Comparison of ENCODE assay signal across 1 cellular context in genomic region chr10:91632671-91633550, GRCh38.
TF ChIP-seq lines count a peak whose summit lies in the region.

Gene PPP1R3C (minus strand): TSS chr10:91633071. CDS start chr10:91632969, 102 bp downstream.

TF ChIP-seq in HepG2, 621 proteins besides CTCF, POLR2A, EP300 and RAD21 (continued from another document and continues in another):
- TF ChIP-seq, protein P1, sequence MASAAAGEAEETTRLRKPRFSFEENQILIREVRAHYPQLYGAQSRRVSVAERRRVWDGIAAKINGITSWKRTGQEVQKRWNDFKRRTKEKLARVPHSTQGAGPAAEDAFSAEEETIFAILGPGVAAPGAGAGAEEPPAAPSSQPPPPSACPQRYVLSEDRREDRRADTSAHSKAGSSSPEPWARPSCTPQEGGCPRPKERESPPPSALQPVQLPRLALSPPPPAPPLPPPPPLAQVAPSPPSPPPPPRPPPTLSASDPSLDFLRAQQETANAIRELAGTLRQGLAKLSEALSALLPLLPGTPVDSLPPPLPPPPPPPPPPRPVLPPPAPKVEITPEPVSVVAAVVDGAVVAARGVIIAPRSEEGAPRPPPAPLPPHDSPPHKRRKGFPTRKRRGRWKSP (CRISPR knock-in tag; IDR thresholded peaks at IDR 0.05): peak; percentile 91
- TF ChIP-seq SP4 (CRISPR knock-in tag; IDR thresholded peaks at IDR 0.05) (peak; percentile 71), TRAFD1 (CRISPR knock-in tag; IDR thresholded peaks at IDR 0.05; ENCODE audit: borderline replicate concordance) (peak; percentile 36; the same call in 1 of the 2 replicates), ZFAT (CRISPR knock-in tag; conservative IDR thresholded peaks at IDR 0.05) (no peak; the same call in 1 of the 2 replicates), ARNT (IDR thresholded peaks at IDR 0.05) (no peak), ZNF260 (CRISPR knock-in tag; IDR thresholded peaks at IDR 0.05; ENCODE audit: borderline replicate concordance, low read depth) (no peak), KLF13 (CRISPR knock-in tag; IDR thresholded peaks at IDR 0.05) (0 out of 2 replicates have a peak, but pooled peaks have one; percentile 27), DR1 (CRISPR knock-in tag; IDR thresholded peaks at IDR 0.05) (peak; percentile 95), HOXA3 (CRISPR knock-in tag; IDR thresholded peaks at IDR 0.05) (peak; percentile 91), ZNF737 (CRISPR knock-in tag; IDR thresholded peaks at IDR 0.05; ENCODE audit: borderline replicate concordance) (peak; percentile 96), ZNF740 (CRISPR knock-in tag; IDR thresholded peaks at IDR 0.05) (0 out of 2 replicates have a peak, but pooled peaks have one; percentile 13), RFX5 (IDR thresholded peaks at IDR 0.05; ENCODE audit: low read depth, low read length) (peak; percentile 53), ZIK1 (CRISPR knock-in tag; IDR thresholded peaks at IDR 0.05; ENCODE audit: borderline replicate concordance, low read depth) (peak; percentile 87), CERS6 (CRISPR knock-in tag; IDR thresholded peaks at IDR 0.05) (peak; percentile 77; the same call in 1 of the 2 replicates), ZNF703 (CRISPR knock-in tag; IDR thresholded peaks at IDR 0.05; ENCODE audit: borderline replicate concordance) (peak; percentile 93; the same call in 1 of the 2 replicates), ZNF646 (CRISPR knock-in tag; IDR thresholded peaks at IDR 0.05) (peak; percentile 20; the same call in 1 of the 2 replicates), JUND (CRISPR knock-in tag; IDR thresholded peaks at IDR 0.05) (no peak), ZNF672 (CRISPR knock-in tag; IDR thresholded peaks at IDR 0.05) (no peak), ZBTB25 (CRISPR knock-in tag; IDR thresholded peaks at IDR 0.05) (peak; percentile 91), PAX8 (CRISPR knock-in tag; IDR thresholded peaks at IDR 0.05; ENCODE audit: borderline replicate concordance) (peak; percentile 82; the same call in 1 of the 2 replicates), ATF5 (CRISPR knock-in tag; IDR thresholded peaks at IDR 0.05; ENCODE audit: low read depth) (peak; percentile 42; the same call in 1 of the 2 replicates), ZNF264 (CRISPR knock-in tag; IDR thresholded peaks at IDR 0.05) (peak; percentile 98), E2F5 (CRISPR knock-in tag; conservative IDR thresholded peaks at IDR 0.05) (no peak), HMG20B (CRISPR knock-in tag; conservative IDR thresholded peaks at IDR 0.05) (peak; percentile 85), HOXA5 (CRISPR knock-in tag; IDR thresholded peaks at IDR 0.05) (peak; percentile 96), NFATC3 (CRISPR knock-in tag; IDR thresholded peaks at IDR 0.05) (peak; percentile 90), ZBTB38 (CRISPR knock-in tag; IDR thresholded peaks at IDR 0.05) (peak; percentile 94), FOXJ3 (CRISPR knock-in tag; IDR thresholded peaks at IDR 0.05; ENCODE audit: borderline replicate concordance) (peak; percentile 70; the same call in 1 of the 2 replicates), ZNF20 (CRISPR knock-in tag; IDR thresholded peaks at IDR 0.05) (no peak)
- TF ChIP-seq, protein P2, sequence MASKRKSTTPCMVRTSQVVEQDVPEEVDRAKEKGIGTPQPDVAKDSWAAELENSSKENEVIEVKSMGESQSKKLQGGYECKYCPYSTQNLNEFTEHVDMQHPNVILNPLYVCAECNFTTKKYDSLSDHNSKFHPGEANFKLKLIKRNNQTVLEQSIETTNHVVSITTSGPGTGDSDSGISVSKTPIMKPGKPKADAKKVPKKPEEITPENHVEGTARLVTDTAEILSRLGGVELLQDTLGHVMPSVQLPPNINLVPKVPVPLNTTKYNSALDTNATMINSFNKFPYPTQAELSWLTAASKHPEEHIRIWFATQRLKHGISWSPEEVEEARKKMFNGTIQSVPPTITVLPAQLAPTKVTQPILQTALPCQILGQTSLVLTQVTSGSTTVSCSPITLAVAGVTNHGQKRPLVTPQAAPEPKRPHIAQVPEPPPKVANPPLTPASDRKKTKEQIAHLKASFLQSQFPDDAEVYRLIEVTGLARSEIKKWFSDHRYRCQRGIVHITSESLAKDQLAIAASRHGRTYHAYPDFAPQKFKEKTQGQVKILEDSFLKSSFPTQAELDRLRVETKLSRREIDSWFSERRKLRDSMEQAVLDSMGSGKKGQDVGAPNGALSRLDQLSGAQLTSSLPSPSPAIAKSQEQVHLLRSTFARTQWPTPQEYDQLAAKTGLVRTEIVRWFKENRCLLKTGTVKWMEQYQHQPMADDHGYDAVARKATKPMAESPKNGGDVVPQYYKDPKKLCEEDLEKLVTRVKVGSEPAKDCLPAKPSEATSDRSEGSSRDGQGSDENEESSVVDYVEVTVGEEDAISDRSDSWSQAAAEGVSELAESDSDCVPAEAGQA (IDR thresholded peaks at IDR 0.05; ENCODE audit: low read depth): no peak
- TF ChIP-seq, protein P2 (CRISPR knock-in tag; IDR thresholded peaks at IDR 0.05; ENCODE audit: borderline replicate concordance): peak; percentile 96
- TF ChIP-seq, protein P3, sequence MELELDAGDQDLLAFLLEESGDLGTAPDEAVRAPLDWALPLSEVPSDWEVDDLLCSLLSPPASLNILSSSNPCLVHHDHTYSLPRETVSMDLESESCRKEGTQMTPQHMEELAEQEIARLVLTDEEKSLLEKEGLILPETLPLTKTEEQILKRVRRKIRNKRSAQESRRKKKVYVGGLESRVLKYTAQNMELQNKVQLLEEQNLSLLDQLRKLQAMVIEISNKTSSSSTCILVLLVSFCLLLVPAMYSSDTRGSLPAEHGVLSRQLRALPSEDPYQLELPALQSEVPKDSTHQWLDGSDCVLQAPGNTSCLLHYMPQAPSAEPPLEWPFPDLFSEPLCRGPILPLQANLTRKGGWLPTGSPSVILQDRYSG (CRISPR knock-in tag; IDR thresholded peaks at IDR 0.05): peak; percentile 98
